1 cellular context compared by ENCODE assay signal in the genomic region with DNA sequence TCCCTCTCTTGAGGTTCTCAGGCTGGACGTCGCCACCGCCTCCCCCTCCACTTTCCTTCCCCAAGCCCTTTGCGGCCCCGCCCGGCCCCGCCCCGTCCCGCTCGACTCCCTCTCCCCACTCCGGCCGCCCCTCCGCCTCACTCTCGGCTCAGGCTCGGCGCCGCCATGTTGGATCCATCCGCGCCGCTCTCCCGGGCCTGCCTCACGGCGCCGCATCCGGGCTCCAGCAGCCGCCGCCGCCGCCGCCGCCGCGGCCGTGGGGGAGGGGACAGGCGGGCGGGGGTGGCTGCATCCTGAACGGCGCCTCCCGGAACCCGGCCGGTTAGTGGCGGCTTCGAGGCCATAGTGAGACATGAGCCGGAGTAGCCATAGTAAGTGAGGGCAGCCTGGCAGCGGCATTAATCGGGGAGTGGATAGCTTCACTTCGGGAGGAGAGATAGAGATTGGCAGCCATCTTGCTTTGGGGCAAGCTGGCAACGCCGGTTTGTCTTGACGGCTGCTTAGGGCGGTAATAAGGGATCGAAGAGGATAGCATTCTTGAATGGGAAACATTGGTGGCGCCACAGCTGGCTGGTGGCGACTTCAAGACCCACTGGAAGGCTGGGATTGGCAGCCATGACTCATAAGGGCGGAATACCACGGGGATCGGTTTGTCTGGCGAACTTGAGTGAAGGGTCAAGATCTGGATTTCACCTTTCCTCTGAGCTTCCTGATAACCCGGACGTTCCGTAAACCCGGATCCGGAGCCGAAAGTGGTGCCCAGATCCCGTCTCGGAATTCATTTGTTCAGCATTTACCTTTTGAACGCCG.
TF ChIP-seq lines count a peak whose summit lies in the region.

A gene with protein sequence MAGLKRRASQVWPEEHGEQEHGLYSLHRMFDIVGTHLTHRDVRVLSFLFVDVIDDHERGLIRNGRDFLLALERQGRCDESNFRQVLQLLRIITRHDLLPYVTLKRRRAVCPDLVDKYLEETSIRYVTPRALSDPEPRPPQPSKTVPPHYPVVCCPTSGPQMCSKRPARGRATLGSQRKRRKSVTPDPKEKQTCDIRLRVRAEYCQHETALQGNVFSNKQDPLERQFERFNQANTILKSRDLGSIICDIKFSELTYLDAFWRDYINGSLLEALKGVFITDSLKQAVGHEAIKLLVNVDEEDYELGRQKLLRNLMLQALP (minus strand): TSS at position 258 of the 810 bp plus-strand sequence. CDS start 8,205 bp downstream, outside the sequence.

TF ChIP-seq in H1, 55 proteins besides CTCF, POLR2A, EP300 and RAD21:
- TF ChIP-seq TAF1 (IDR thresholded peaks at IDR 0.05; ENCODE audit: low read depth, low read length) (peak; percentile 76), ATF2 (IDR thresholded peaks at IDR 0.05; ENCODE audit: low read length) (peak; percentile 46; the same call in 1 of the 2 replicates), CEBPB (IDR thresholded peaks at IDR 0.05; ENCODE audit: low read depth, low read length) (no peak), CHD2 (IDR thresholded peaks at IDR 0.05; ENCODE audit: low read length) (peak; percentile 48; the same call in 1 of the 2 replicates), MAX (IDR thresholded peaks at IDR 0.05) (no peak), TCF12 (IDR thresholded peaks at IDR 0.05; ENCODE audit: low read depth, low read length) (0 out of 2 replicates have a peak, but pooled peaks have one; percentile 12), KDM4A (IDR thresholded peaks at IDR 0.05; ENCODE audit: low read depth, low read length, severe bottlenecking) (peak; percentile 39), CREB1 (IDR thresholded peaks at IDR 0.05) (0 out of 2 replicates have a peak, but pooled peaks have one; percentile 33), SIN3A (conservative IDR thresholded peaks at IDR 0.05 in 1 of 2, IDR thresholded peaks at IDR 0.05 in 1 of 2; ENCODE audit: low read depth in 1 of 2, low read length in 2 of 2) (peak; percentile 74 to 91; a peak in 3 of 4 replicates), GTF2F1 (IDR thresholded peaks at IDR 0.05; ENCODE audit: borderline replicate concordance, low read depth, low read length) (no peak), PHF8 (conservative IDR thresholded peaks at IDR 0.05; ENCODE audit: low read depth, low read length) (peak; percentile 76), SP2 (IDR thresholded peaks at IDR 0.05; ENCODE audit: low read length) (no peak), BACH1 (IDR thresholded peaks at IDR 0.05; ENCODE audit: low read length) (no peak), YY1 (IDR thresholded peaks at IDR 0.05; ENCODE audit: low read depth, low read length) (peak; percentile 99), TEAD4 (IDR thresholded peaks at IDR 0.05; ENCODE audit: low read depth, low read length) (peak; percentile 72), POLR2AphosphoS5 (IDR thresholded peaks at IDR 0.05; ENCODE audit: low read depth, low read length) (peak; percentile 24), TBP (IDR thresholded peaks at IDR 0.05; ENCODE audit: low read depth, low read length) (peak; percentile 67), SP1 (IDR thresholded peaks at IDR 0.05; ENCODE audit: low read depth, low read length) (0 out of 2 replicates have a peak, but pooled peaks have one; percentile 60), JUND (IDR thresholded peaks at IDR 0.05; ENCODE audit: low read length) (peak; percentile 81), KDM1A (IDR thresholded peaks at IDR 0.05; ENCODE audit: borderline replicate concordance, low read length) (no peak), RBBP5 (IDR thresholded peaks at IDR 0.05; ENCODE audit: borderline replicate concordance, low read depth, low read length) (no peak; the same call in 1 of the 2 replicates), CTBP2 (IDR thresholded peaks at IDR 0.05; ENCODE audit: borderline replicate concordance, insufficient read depth, insufficient read length, low read length) (peak; percentile 11), SIX5 (IDR thresholded peaks at IDR 0.05; ENCODE audit: low read depth, low read length) (peak; percentile 62), ASH2L (IDR thresholded peaks at IDR 0.05; ENCODE audit: low read length) (peak; percentile 35), EGR1 (IDR thresholded peaks at IDR 0.05; ENCODE audit: borderline replicate concordance, low read depth, low read length) (peak; percentile 56), ATF3 (IDR thresholded peaks at IDR 0.05; ENCODE audit: insufficient read depth, low read depth, low read length) (no peak), FOSL1 (IDR thresholded peaks at IDR 0.05; ENCODE audit: insufficient read depth, low read depth, low read length) (no peak), HDAC2 (IDR thresholded peaks at IDR 0.05; ENCODE audit: borderline replicate concordance in 1 of 2, low read depth in 2 of 2, low read length in 2 of 2) (peak in 1 of 2 experiments; percentile 25; a peak in 1 of 4 replicates), MAFK (IDR thresholded peaks at IDR 0.05; ENCODE audit: low read depth, low read length) (no peak), SRF (IDR thresholded peaks at IDR 0.05; ENCODE audit: low read depth, low read length) (0 out of 2 replicates have a peak, but pooled peaks have one; percentile 19), NANOG (IDR thresholded peaks at IDR 0.05; ENCODE audit: insufficient read depth, low read depth, low read length, poor library complexity, severe bottlenecking) (peak; percentile 25), TAF7 (optimal IDR thresholded peaks at IDR 0.05; ENCODE audit: borderline replicate concordance, low read depth, low read length) (peak; percentile 86)
- TF ChIP-seq, protein P1, sequence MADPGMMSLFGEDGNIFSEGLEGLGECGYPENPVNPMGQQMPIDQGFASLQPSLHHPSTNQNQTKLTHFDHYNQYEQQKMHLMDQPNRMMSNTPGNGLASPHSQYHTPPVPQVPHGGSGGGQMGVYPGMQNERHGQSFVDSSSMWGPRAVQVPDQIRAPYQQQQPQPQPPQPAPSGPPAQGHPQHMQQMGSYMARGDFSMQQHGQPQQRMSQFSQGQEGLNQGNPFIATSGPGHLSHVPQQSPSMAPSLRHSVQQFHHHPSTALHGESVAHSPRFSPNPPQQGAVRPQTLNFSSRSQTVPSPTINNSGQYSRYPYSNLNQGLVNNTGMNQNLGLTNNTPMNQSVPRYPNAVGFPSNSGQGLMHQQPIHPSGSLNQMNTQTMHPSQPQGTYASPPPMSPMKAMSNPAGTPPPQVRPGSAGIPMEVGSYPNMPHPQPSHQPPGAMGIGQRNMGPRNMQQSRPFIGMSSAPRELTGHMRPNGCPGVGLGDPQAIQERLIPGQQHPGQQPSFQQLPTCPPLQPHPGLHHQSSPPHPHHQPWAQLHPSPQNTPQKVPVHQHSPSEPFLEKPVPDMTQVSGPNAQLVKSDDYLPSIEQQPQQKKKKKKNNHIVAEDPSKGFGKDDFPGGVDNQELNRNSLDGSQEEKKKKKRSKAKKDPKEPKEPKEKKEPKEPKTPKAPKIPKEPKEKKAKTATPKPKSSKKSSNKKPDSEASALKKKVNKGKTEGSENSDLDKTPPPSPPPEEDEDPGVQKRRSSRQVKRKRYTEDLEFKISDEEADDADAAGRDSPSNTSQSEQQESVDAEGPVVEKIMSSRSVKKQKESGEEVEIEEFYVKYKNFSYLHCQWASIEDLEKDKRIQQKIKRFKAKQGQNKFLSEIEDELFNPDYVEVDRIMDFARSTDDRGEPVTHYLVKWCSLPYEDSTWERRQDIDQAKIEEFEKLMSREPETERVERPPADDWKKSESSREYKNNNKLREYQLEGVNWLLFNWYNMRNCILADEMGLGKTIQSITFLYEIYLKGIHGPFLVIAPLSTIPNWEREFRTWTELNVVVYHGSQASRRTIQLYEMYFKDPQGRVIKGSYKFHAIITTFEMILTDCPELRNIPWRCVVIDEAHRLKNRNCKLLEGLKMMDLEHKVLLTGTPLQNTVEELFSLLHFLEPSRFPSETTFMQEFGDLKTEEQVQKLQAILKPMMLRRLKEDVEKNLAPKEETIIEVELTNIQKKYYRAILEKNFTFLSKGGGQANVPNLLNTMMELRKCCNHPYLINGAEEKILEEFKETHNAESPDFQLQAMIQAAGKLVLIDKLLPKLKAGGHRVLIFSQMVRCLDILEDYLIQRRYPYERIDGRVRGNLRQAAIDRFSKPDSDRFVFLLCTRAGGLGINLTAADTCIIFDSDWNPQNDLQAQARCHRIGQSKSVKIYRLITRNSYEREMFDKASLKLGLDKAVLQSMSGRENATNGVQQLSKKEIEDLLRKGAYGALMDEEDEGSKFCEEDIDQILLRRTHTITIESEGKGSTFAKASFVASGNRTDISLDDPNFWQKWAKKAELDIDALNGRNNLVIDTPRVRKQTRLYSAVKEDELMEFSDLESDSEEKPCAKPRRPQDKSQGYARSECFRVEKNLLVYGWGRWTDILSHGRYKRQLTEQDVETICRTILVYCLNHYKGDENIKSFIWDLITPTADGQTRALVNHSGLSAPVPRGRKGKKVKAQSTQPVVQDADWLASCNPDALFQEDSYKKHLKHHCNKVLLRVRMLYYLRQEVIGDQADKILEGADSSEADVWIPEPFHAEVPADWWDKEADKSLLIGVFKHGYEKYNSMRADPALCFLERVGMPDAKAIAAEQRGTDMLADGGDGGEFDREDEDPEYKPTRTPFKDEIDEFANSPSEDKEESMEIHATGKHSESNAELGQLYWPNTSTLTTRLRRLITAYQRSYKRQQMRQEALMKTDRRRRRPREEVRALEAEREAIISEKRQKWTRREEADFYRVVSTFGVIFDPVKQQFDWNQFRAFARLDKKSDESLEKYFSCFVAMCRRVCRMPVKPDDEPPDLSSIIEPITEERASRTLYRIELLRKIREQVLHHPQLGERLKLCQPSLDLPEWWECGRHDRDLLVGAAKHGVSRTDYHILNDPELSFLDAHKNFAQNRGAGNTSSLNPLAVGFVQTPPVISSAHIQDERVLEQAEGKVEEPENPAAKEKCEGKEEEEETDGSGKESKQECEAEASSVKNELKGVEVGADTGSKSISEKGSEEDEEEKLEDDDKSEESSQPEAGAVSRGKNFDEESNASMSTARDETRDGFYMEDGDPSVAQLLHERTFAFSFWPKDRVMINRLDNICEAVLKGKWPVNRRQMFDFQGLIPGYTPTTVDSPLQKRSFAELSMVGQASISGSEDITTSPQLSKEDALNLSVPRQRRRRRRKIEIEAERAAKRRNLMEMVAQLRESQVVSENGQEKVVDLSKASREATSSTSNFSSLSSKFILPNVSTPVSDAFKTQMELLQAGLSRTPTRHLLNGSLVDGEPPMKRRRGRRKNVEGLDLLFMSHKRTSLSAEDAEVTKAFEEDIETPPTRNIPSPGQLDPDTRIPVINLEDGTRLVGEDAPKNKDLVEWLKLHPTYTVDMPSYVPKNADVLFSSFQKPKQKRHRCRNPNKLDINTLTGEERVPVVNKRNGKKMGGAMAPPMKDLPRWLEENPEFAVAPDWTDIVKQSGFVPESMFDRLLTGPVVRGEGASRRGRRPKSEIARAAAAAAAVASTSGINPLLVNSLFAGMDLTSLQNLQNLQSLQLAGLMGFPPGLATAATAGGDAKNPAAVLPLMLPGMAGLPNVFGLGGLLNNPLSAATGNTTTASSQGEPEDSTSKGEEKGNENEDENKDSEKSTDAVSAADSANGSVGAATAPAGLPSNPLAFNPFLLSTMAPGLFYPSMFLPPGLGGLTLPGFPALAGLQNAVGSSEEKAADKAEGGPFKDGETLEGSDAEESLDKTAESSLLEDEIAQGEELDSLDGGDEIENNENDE (IDR thresholded peaks at IDR 0.05; ENCODE audit: insufficient replicate concordance, low read length) = peak; percentile 20
